In genomic region chr9:89701221-89701798, GRCh38 we compare ENCODE assay signal across 9 cellular contexts.
DNase-seq lines count a peak whose midpoint lies in the region; ATAC-seq lines count a peak whose summit lies in the region.
"Had no signal": no experiment of that assay in that cellular context is flagged by ENCODE, and none has a peak within 500 bp of the region (broad histone marks: within the 10 kb centered on the region; RNA-seq: fewer than 3 reads in every experiment).

No MANE protein-coding gene starts in this region.

- DNase-seq in NOMO-1 treated with DMSO at 0.1 percent for 48 hours (lab: John Stamatoyannopoulos, UW; ENCODE audit: unreplicated experiment) (peak; percentile 18), NOMO-1 treated with dmso at 0.1 percent for 144 hours (lab: John Stamatoyannopoulos, UW; ENCODE audit: unreplicated experiment) (no peak), DMS153 treated with DMSO at 0.1 percent for 48 hours (lab: John Stamatoyannopoulos, UW; ENCODE audit: unreplicated experiment) (no peak), midbrain (lab: John Stamatoyannopoulos, UW) (no peak), NCI-H1436 (lab: John Stamatoyannopoulos, UW) (no peak)
- peak; percentile 52 for DNase-seq in activated T-helper 9 cell treated with anti-CD3 and anti-CD28 coated beads, Interleukin-2, amount 50 U/mL, for 16 hours (ENCODE audit: low read depth)
- DNase-seq in stimulated activated CD4-positive, alpha-beta T cell treated with anti-CD3 and anti-CD28 coated beads, TNF-alpha, amount 100 ng/mL, for 4 hours (ENCODE audit: low read depth in 3 of 3): peak; percentile 46 to 74 (median 66)

- peak; percentile 45 for ATAC-seq in HG03558 (IDR thresholded peaks at IDR 0.05; ENCODE audit: extremely low read depth, unreplicated experiment)
- ATAC-seq: A549 had no signal

Comparison
In these comparisons a context has a peak if more than half of its experiments do, and no peak if none do; other contexts are left out.
1. DNase-seq: peak in NOMO-1 treated with DMSO at 0.1 percent for 48 hours (single experiment), activated T-helper 9 cell treated with anti-CD3 and anti-CD28 coated beads, Interleukin-2, amount 50 U/mL, for 16 hours (single experiment) and stimulated activated CD4-positive, alpha-beta T cell treated with anti-CD3 and anti-CD28 coated beads, TNF-alpha, amount 100 ng/mL, for 4 hours (3 of 3); none in NOMO-1 treated with dmso at 0.1 percent for 144 hours (single experiment), DMS153 treated with DMSO at 0.1 percent for 48 hours (single experiment), midbrain (single experiment) and NCI-H1436 (single experiment).